In genomic region chr4:143399113-143399949, GRCh38 we compare ENCODE assay signal across 8 cellular contexts.
A peak's percentile ranks its signal among the peaks of the same experiment; 100 is the strongest.
DNase-seq lines count a peak whose midpoint lies in the region; ATAC-seq, FAIRE-seq and TF ChIP-seq lines count a peak whose summit lies in the region.

No MANE protein-coding gene starts in this region.

- no peaks in the 10 kb centered on the region for H3K79me2 ChIP-seq in SU-DHL-6 (ENCODE audit: insufficient read depth, low read length)

- H3K9ac ChIP-seq in SU-DHL-6 (ENCODE audit: low read length), result no peak overlapping the region

- H3K27ac ChIP-seq in SU-DHL-6 (ENCODE audit: low read depth, low read length), result no peak overlapping the region
- no peak overlapping the region for H3K27ac ChIP-seq in spleen

- H3K9me2 ChIP-seq in SU-DHL-6 (replicated peaks; ENCODE audit: insufficient read depth, low read length), result no peaks in the 10 kb centered on the region

- intact Hi-C loops in spleen (cut with DNase I; ENCODE audit: low total_unique reads), result no loop called here

- H3K36me3 ChIP-seq in SU-DHL-6 (ENCODE audit: low read length) (no peaks in the 10 kb centered on the region), spleen (no peaks in the 10 kb centered on the region), H7 (replicated peaks; ENCODE audit: control insufficient read depth, insufficient read depth, low read length) (no peaks in the 10 kb centered on the region)

- H3K27me3 ChIP-seq in SU-DHL-6 (ENCODE audit: low read length) (no peaks in the 10 kb centered on the region), spleen (replicated peaks in 1 of 7) (no peaks in the 10 kb centered on the region), H7 (ENCODE audit: control insufficient read depth, insufficient read depth, low read length) (no peaks in the 10 kb centered on the region)

- WGBS in spleen, 5 donors, result 65 to 75% (median 70%) methylated on average over 5 of the region's 5 CpGs

- H3K9me3 ChIP-seq in SU-DHL-6 (ENCODE audit: insufficient read depth, low read length) (no peaks in the 10 kb centered on the region), spleen (no peaks in the 10 kb centered on the region)

- H4K20me1 ChIP-seq in SU-DHL-6 (ENCODE audit: low read depth, low read length), result no peaks in the 10 kb centered on the region

- H3K4me3 ChIP-seq in LNCaP clone FGC (ENCODE audit: low read depth, low read length) (no peak overlapping the region), SU-DHL-6 (ENCODE audit: insufficient read depth, low read length, poor library complexity, severe bottlenecking) (no peak overlapping the region), foreskin fibroblast (ENCODE audit: low read depth in 1 of 2, low read length in 2 of 2) (no peak overlapping the region), spleen (no peak overlapping the region), H7 (ENCODE audit: insufficient read depth, low read depth, low read length) (no peak overlapping the region)

- no peak overlapping the region for H2AFZ ChIP-seq in SU-DHL-6 (ENCODE audit: low read depth, low read length, severe bottlenecking)

- no peaks in the 10 kb centered on the region for H3F3A ChIP-seq in SU-DHL-6 (ENCODE audit: insufficient read depth)

- peak; percentile 95 for FAIRE-seq in G401.6 (lab: Jason Lieb, UNC)

- peak; percentile 45 for ATAC-seq in GM21423 (IDR thresholded peaks at IDR 0.05; ENCODE audit: unreplicated experiment)

- DNase-seq in LNCaP clone FGC (ENCODE audit: low read depth), result peak; percentile 57
- peak in 1 of 2 donors; percentile 55 for DNase-seq in foreskin fibroblast
- DNase-seq in spleen, result no peak
- DNase-seq in H7, result no peak
- DNase-seq in COLO668 (lab: John Stamatoyannopoulos, UW; ENCODE audit: unreplicated experiment), result no peak

- peaks cover 12 to 36% (median 24%) of the 10 kb centered on the region in 6 donors for H3K4me1 ChIP-seq in spleen

- peak; percentile 65 for TF ChIP-seq CTCF in LNCaP clone FGC (IDR thresholded peaks at IDR 0.05; ENCODE audit: control insufficient read depth, extremely low read depth, insufficient read depth)
- TF ChIP-seq CTCF in SU-DHL-6 (IDR thresholded peaks at IDR 0.05; ENCODE audit: insufficient read depth, low read length, poor library complexity, severe bottlenecking), result peak; percentile 33
- TF ChIP-seq CTCF in foreskin fibroblast (IDR thresholded peaks at IDR 0.05; ENCODE audit: low read depth, low read length), result peak; percentile 68
- TF ChIP-seq CTCF in spleen (IDR thresholded peaks at IDR 0.05 in 8 of 11, conservative IDR thresholded peaks at IDR 0.05 in 3 of 11), result peak; percentile 15 to 75 (median 64)

- TF ChIP-seq POLR2A in spleen (IDR thresholded peaks at IDR 0.05), result no peak

- no peak overlapping the region for H3K4me2 ChIP-seq in SU-DHL-6 (ENCODE audit: low read depth, low read length, poor library complexity, severe bottlenecking)
